ENCODE assay signal across 3 cellular contexts in genomic region chr4:170035231-170035630, GRCh38. TPM values are rescaled to one million over a fixed set of nuclear protein-coding genes. Genes with fewer than 3 reads are reported as not detected.
"Had no signal": no experiment of that assay in that cellular context is flagged by ENCODE, and none has a peak within 500 bp of the region (broad histone marks: within the 10 kb centered on the region; RNA-seq: fewer than 3 reads in every experiment).

No MANE protein-coding gene starts in this region.

- DNase-seq: GDM1, GF-D8 had no signal

- ATAC-seq: GM12878 had no signal

- H3K4me3 ChIP-seq: GM12878 had no signal

RNA-seq across cellular contexts. Expression of gene AADAT, which starts 54.5 kb away (rescaled TPM):
- total RNA-seq: GM12878 had no signal
- polyA plus RNA-seq: GM12878 had no signal
